ENCODE assay signal across 22 cellular contexts in the genomic region with DNA sequence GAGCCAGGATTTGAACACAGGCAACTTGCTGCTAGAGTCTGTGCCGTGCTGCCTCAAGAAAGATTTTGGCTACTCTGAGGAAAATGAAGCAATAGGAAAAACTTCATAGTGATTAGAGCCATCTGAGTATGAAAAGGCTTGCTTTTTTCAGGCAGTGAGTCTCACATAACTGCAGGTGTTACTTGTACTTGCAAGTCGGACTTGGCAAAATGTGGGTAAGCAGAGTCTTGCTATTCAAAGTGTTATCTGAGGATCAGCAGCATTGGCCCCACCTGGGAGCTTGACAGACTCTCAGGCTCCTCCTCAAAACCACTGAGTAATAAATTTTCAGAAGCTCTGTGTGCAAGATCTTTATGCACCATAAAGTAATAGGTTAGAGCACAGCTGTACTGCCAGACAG. TPM values are rescaled to one million over a fixed set of nuclear protein-coding genes. Genes with fewer than 3 reads are reported as not detected.
DNase-seq lines count a peak whose midpoint lies in the region; ATAC-seq, FAIRE-seq and TF ChIP-seq lines count a peak whose summit lies in the region.
"Had no signal": no experiment of that assay in that cellular context is flagged by ENCODE, and none has a peak within 500 bp of the region (broad histone marks: within the 10 kb centered on the region; RNA-seq: fewer than 3 reads in every experiment).

No MANE protein-coding gene starts in this region.

- 73% methylated on average over 2 of the region's 2 CpGs for WGBS in hepatocyte (ENCODE audit: low lambda C conversion rate, missing lambda C conversion rate)
- 39 to 54% methylated on average over 2 of the region's 2 CpGs for WGBS in testis, 2 donors

- intact Hi-C loops in testis (cut with DNase I; ENCODE audit: low total_unique reads): no loop called here

- no peaks in the 10 kb centered on the region for H3K9me2 ChIP-seq in hepatocyte (replicated peaks; ENCODE audit: insufficient read depth)

- H4K20me1 ChIP-seq in hepatocyte (ENCODE audit: insufficient read depth, poor library complexity, severe bottlenecking): no peaks in the 10 kb centered on the region

- no peak for TF ChIP-seq POLR2A in testis (IDR thresholded peaks at IDR 0.05)

- no peak overlapping the region for H2AFZ ChIP-seq in hepatocyte

- H3K79me2 ChIP-seq in hepatocyte: no peaks in the 10 kb centered on the region

- H3K9me3 ChIP-seq in hepatocyte (ENCODE audit: low read depth): no peaks in the 10 kb centered on the region
- H3K9me3 ChIP-seq in testis: no peaks in the 10 kb centered on the region
- H3K9me3 ChIP-seq: upper lobe of right lung had no signal

- H3K27me3 ChIP-seq in hepatocyte: no peaks in the 10 kb centered on the region
- no peaks in the 10 kb centered on the region for H3K27me3 ChIP-seq in testis
- H3K27me3 ChIP-seq: cardiac muscle cell, upper lobe of right lung had no signal

- no peak for ATAC-seq in GM21576 (IDR thresholded peaks at IDR 0.05; ENCODE audit: unreplicated experiment)
- ATAC-seq: activated CD4-positive, CD25-positive, alpha-beta regulatory T cell treated with anti-CD3 and anti-CD28 coated beads, Interleukin-2, amount 50 U/mL, for 24 hours; HepG2; Panc1; stimulated activated effector memory CD8-positive, alpha-beta T cell treated with anti-CD3 and anti-CD28 coated beads, Interleukin-12 subunit alpha, Interleukin-12 subunit beta, amount 100 ng/mL, for 72 hours; upper lobe of right lung had no signal

- no peaks in the 10 kb centered on the region for H3K36me3 ChIP-seq in hepatocyte (replicated peaks; ENCODE audit: insufficient read depth, low read depth)
- H3K36me3 ChIP-seq in testis (ENCODE audit: low read depth, missing control alignments): no peaks in the 10 kb centered on the region

- TF ChIP-seq CTCF in hepatocyte (IDR thresholded peaks at IDR 0.05; ENCODE audit: poor library complexity): no peak
- TF ChIP-seq CTCF in testis (IDR thresholded peaks at IDR 0.05): no peak

- H3K4me1 ChIP-seq in hepatocyte (ENCODE audit: insufficient read depth) (peaks cover 12% of the 10 kb centered on the region), testis (peaks cover 12% of the 10 kb centered on the region)
- H3K4me1 ChIP-seq: upper lobe of right lung had no signal

- peak; percentile 92 for DNase-seq in Jurkat, Clone E6-1 (ENCODE audit: low read depth, low spot score)
- no peak for DNase-seq in caudate nucleus (lab: John Stamatoyannopoulos, UW)
- DNase-seq in hepatocyte (ENCODE audit: low spot score): no peak
- DNase-seq in testis: no peak
- DNase-seq in GM19239 (ENCODE audit: insufficient read length, low spot score): no peak
- no peak for DNase-seq in GM19240 (ENCODE audit: insufficient read length, low spot score)
- DNase-seq in COR-L47 (lab: John Stamatoyannopoulos, UW): no peak
- DNase-seq: activated CD8-positive, alpha-beta memory T cell treated with anti-CD3 and anti-CD28 coated beads for 24 hours; activated naive CD8-positive, alpha-beta T cell treated with anti-CD3 and anti-CD28 coated beads, Interleukin-2, amount 10 ng/mL, durations not matched to agents 7 days and 5 days; NCI-H1092; NCI-H2107; NCI-H748 treated with DMSO at 0.1 percent for 48 hours; T-helper 9 cell; upper lobe of right lung had no signal

- no peak overlapping the region for H3K4me2 ChIP-seq in hepatocyte

- FAIRE-seq in GM19239 (lab: Jason Lieb, UNC): no peak
- FAIRE-seq: H1, HepG2 had no signal

- H3K27ac ChIP-seq in caudate nucleus (ENCODE audit: low read depth, low read length): peak overlapping the region; percentile 93
- peak overlapping the region; percentile 13 for H3K27ac ChIP-seq in hepatocyte
- peak overlapping the region; percentile 59 to 66 for H3K27ac ChIP-seq in testis
- H3K27ac ChIP-seq: cardiac muscle cell, upper lobe of right lung had no signal

- no peak overlapping the region for H3K4me3 ChIP-seq in Jurkat, Clone E6-1 (ENCODE audit: low read length)
- H3K4me3 ChIP-seq in hepatocyte (no peak overlapping the region), testis (no peak overlapping the region)
- H3K4me3 ChIP-seq: cardiac muscle cell, upper lobe of right lung had no signal

RNA-seq across cellular contexts. Expression of gene RNF141, which starts 18.1 kb away (rescaled TPM):
- 27.3 TPM for polyA plus RNA-seq in Jurkat, Clone E6-1 (2012; ENCODE audit: insufficient read depth, insufficient read length)
- total RNA-seq in hepatocyte (31.1 and 32.9 TPM in 2 replicates), testis (10 to 100 TPM; 63.1 to 91.3 TPM)
- polyA plus RNA-seq in hepatocyte (20.7 and 21.2 TPM in 2 replicates), testis (ENCODE audit: insufficient read depth, low read depth, low replicate concordance) (172 TPM)

RNA-seq across cellular contexts. Expression of gene LYVE1, which starts 45.5 kb away (rescaled TPM):
- polyA plus RNA-seq in Jurkat, Clone E6-1 (2012; ENCODE audit: insufficient read depth, insufficient read length): not detected
- total RNA-seq in hepatocyte (4.5 and 9.1 TPM in 2 replicates), testis (1 to 10 TPM; 4.6 to 7.5 TPM)
- polyA plus RNA-seq in hepatocyte (2.9 and 4.3 TPM in 2 replicates), testis (ENCODE audit: insufficient read depth, low read depth, low replicate concordance) (24.1 TPM)
- total RNA-seq: activated naive CD8-positive, alpha-beta T cell treated with anti-CD3 and anti-CD28 coated beads, Interleukin-2, amount 10 ng/mL, durations not matched to agents 7 days and 5 days; cardiac muscle cell; SK-MEL-5 had no signal
- polyA plus RNA-seq: cardiac muscle cell, H1 had no signal

Comparison
In these comparisons a context has a peak if more than half of its experiments do, and no peak if none do; other contexts are left out.
1. H3K27ac ChIP-seq: peak in every context shown above with its lines; median percentile 93 in caudate nucleus; 62 in testis; 13 in hepatocyte.